ENCODE assay signal across 10 cellular contexts in genomic region chr19:29708553-29709439, GRCh38. TPM values are rescaled to one million over a fixed set of nuclear protein-coding genes. Genes with fewer than 3 reads are reported as not detected.
DNase-seq lines count a peak whose midpoint lies in the region; ATAC-seq, FAIRE-seq and TF ChIP-seq lines count a peak whose summit lies in the region.
"Had no signal": no experiment of that assay in that cellular context is flagged by ENCODE, and none has a peak within 500 bp of the region (broad histone marks: within the 10 kb centered on the region; RNA-seq: fewer than 3 reads in every experiment).

No MANE protein-coding gene starts in this region.

- H3K4me3 ChIP-seq in CD4-positive, alpha-beta memory T cell (ENCODE audit: low read length in 2 of 2), result no peak overlapping the region
- no peak overlapping the region for H3K4me3 ChIP-seq in gastroesophageal sphincter
- H3K4me3 ChIP-seq: lung had no signal

- no peak for TF ChIP-seq POLR2A in gastroesophageal sphincter (IDR thresholded peaks at IDR 0.05)
- no peak for TF ChIP-seq POLR2A in GM12892 (IDR thresholded peaks at IDR 0.05; ENCODE audit: low read depth, low read length)

- H3K36me3 Mint-ChIP-seq in CD4-positive, alpha-beta memory T cell, result peaks cover 12 to 42% of the 10 kb centered on the region in 2 donors
- H3K36me3 Mint-ChIP-seq in activated T-helper 1 cell treated with anti-CD3 and anti-CD28 coated beads, Interleukin-12 subunit alpha, Interleukin-12 subunit beta, Interleukin-2, Interleukin-4 antibody, amounts not matched to agents 30 ng/mL and 10 ng/mL and 1 ng/mL, durations not matched to agents 14 hours and 24 hours and 36 hours (ENCODE audit: low read depth), result peaks cover 43% of the 10 kb centered on the region
- peaks cover 8% of the 10 kb centered on the region for H3K36me3 Mint-ChIP-seq in osteocyte (ENCODE audit: unreplicated experiment)

- peak; percentile 55 for ATAC-seq in gastroesophageal sphincter
- no peak for ATAC-seq in GM19328 (IDR thresholded peaks at IDR 0.05; ENCODE audit: unreplicated experiment)

- peaks cover 39 to 70% (median 48%) of the 10 kb centered on the region in 4 donors for H3K4me1 Mint-ChIP-seq in CD4-positive, alpha-beta memory T cell
- peaks cover 89% of the 10 kb centered on the region for H3K4me1 Mint-ChIP-seq in activated T-helper 1 cell treated with anti-CD3 and anti-CD28 coated beads, Interleukin-12 subunit alpha, Interleukin-12 subunit beta, Interleukin-2, Interleukin-4 antibody, amounts not matched to agents 30 ng/mL and 10 ng/mL and 1 ng/mL, durations not matched to agents 14 hours and 24 hours and 36 hours (ENCODE audit: low read depth)
- peaks cover 18% of the 10 kb centered on the region for H3K4me1 Mint-ChIP-seq in osteocyte (ENCODE audit: unreplicated experiment)

- H3K9me3 Mint-ChIP-seq in CD4-positive, alpha-beta memory T cell, result no peaks in the 10 kb centered on the region
- H3K9me3 Mint-ChIP-seq in activated T-helper 1 cell treated with anti-CD3 and anti-CD28 coated beads, Interleukin-12 subunit alpha, Interleukin-12 subunit beta, Interleukin-2, Interleukin-4 antibody, amounts not matched to agents 30 ng/mL and 10 ng/mL and 1 ng/mL, durations not matched to agents 14 hours and 24 hours and 36 hours, result no peaks in the 10 kb centered on the region
- H3K9me3 Mint-ChIP-seq in osteocyte (ENCODE audit: unreplicated experiment), result no peaks in the 10 kb centered on the region

- CTCF ChIA-PET in CD4-positive, alpha-beta memory T cell (lab: Charles Lee; ENCODE audit: partially characterized antibody), result interaction anchor here (0.9 to 13.2 kb wide), 4 partner anchors 7 to 99 kb away, joined by 3 to 267 read pairs (median 20); partner anchors contain the start of gene POP4

- TF ChIP-seq EP300 in gastroesophageal sphincter (IDR thresholded peaks at IDR 0.05), result no peak

- no peaks in the 10 kb centered on the region for H3K27me3 ChIP-seq in CD4-positive, alpha-beta memory T cell (ENCODE audit: insufficient read depth, low read length)
- no peaks in the 10 kb centered on the region for H3K27me3 ChIP-seq in gastroesophageal sphincter

- H3K27me3 Mint-ChIP-seq in CD4-positive, alpha-beta memory T cell, result no peaks in the 10 kb centered on the region
- no peaks in the 10 kb centered on the region for H3K27me3 Mint-ChIP-seq in activated T-helper 1 cell treated with anti-CD3 and anti-CD28 coated beads, Interleukin-12 subunit alpha, Interleukin-12 subunit beta, Interleukin-2, Interleukin-4 antibody, amounts not matched to agents 30 ng/mL and 10 ng/mL and 1 ng/mL, durations not matched to agents 14 hours and 24 hours and 36 hours (ENCODE audit: insufficient read depth)
- no peaks in the 10 kb centered on the region for H3K27me3 Mint-ChIP-seq in osteocyte (ENCODE audit: unreplicated experiment)

- no peaks in the 10 kb centered on the region for H3K9me3 ChIP-seq in CD4-positive, alpha-beta memory T cell (ENCODE audit: control insufficient read depth in 1 of 2, low read length in 2 of 2)
- H3K9me3 ChIP-seq in gastroesophageal sphincter, result no peaks in the 10 kb centered on the region

- no peak for DNase-seq in CD4-positive, alpha-beta memory T cell
- no peak for DNase-seq in activated T-helper 1 cell treated with anti-CD3 and anti-CD28 coated beads, Interleukin-12 subunit alpha, Interleukin-12 subunit beta, Interleukin-2, Interleukin-4 antibody, amounts not matched to agents 30 ng/mL and 10 ng/mL and 1 ng/mL, durations not matched to agents 14 hours and 24 hours and 36 hours (ENCODE audit: low spot score)
- DNase-seq in osteocyte (ENCODE audit: extremely low spot score, unreplicated experiment) (no peak), posterior cingulate gyrus (no peak), GM12892 (ENCODE audit: insufficient read length) (no peak)
- DNase-seq in stimulated activated CD4-positive, alpha-beta T cell treated with anti-CD3 and anti-CD28 coated beads, Interleukin-4, amount 100 ng/mL, for 1 hour, result no peak
- DNase-seq: NCI-H446 treated with DMSO at 0.1 percent for 48 hours had no signal

- intact Hi-C loops in CD4-positive, alpha-beta memory T cell (cut with micrococcal nuclease), result no loop called here
- intact Hi-C loops in activated T-helper 1 cell treated with anti-CD3 and anti-CD28 coated beads, Interleukin-12 subunit alpha, Interleukin-12 subunit beta, Interleukin-2, Interleukin-4 antibody, amounts not matched to agents 30 ng/mL and 10 ng/mL and 1 ng/mL, durations not matched to agents 14 hours and 24 hours and 36 hours (cut with micrococcal nuclease), result no loop called here
- intact Hi-C loops in posterior cingulate gyrus (cut with DNase I), result no loop called here

- FAIRE-seq in GM12892 (lab: Jason Lieb, UNC), result no peak

- H3K4me3 Mint-ChIP-seq in CD4-positive, alpha-beta memory T cell, result peak overlapping the region in 2 of 8 donors; percentile 26 to 40
- H3K4me3 Mint-ChIP-seq in activated T-helper 1 cell treated with anti-CD3 and anti-CD28 coated beads, Interleukin-12 subunit alpha, Interleukin-12 subunit beta, Interleukin-2, Interleukin-4 antibody, amounts not matched to agents 30 ng/mL and 10 ng/mL and 1 ng/mL, durations not matched to agents 14 hours and 24 hours and 36 hours, result no peak overlapping the region
- no peak overlapping the region for H3K4me3 Mint-ChIP-seq in osteocyte (ENCODE audit: unreplicated experiment)

- H3K4me1 ChIP-seq in CD4-positive, alpha-beta memory T cell (ENCODE audit: insufficient read depth, low read length), result peaks cover 57% of the 10 kb centered on the region
- peaks cover 0 to 64% (median 10%) of the 10 kb centered on the region in 3 donors for H3K4me1 ChIP-seq in gastroesophageal sphincter

- H3K36me3 ChIP-seq in CD4-positive, alpha-beta memory T cell (ENCODE audit: insufficient read depth, low read length), result peaks cover 23% of the 10 kb centered on the region
- peaks cover 0 to 58% of the 10 kb centered on the region in 2 donors for H3K36me3 ChIP-seq in gastroesophageal sphincter

- H3K27ac Mint-ChIP-seq in CD4-positive, alpha-beta memory T cell, result peak overlapping the region in 5 of 7 donors; percentile 10 to 86 (median 76)
- H3K27ac Mint-ChIP-seq in activated T-helper 1 cell treated with anti-CD3 and anti-CD28 coated beads, Interleukin-12 subunit alpha, Interleukin-12 subunit beta, Interleukin-2, Interleukin-4 antibody, amounts not matched to agents 30 ng/mL and 10 ng/mL and 1 ng/mL, durations not matched to agents 14 hours and 24 hours and 36 hours, result peak overlapping the region; percentile 26
- H3K27ac Mint-ChIP-seq in osteocyte (ENCODE audit: unreplicated experiment), result peak overlapping the region; percentile 42

- POLR2A ChIA-PET in CD4-positive, alpha-beta memory T cell (lab: Charles Lee; ENCODE audit: partially characterized antibody), result no interaction called here

- H3K27ac ChIP-seq in CD4-positive, alpha-beta memory T cell (ENCODE audit: low read depth, low read length), result no peak overlapping the region
- peak overlapping the region in 1 of 4 donors; percentile 14 for H3K27ac ChIP-seq in gastroesophageal sphincter

- TF ChIP-seq CTCF in gastroesophageal sphincter (IDR thresholded peaks at IDR 0.05) (no peak), osteocyte (IDR thresholded peaks at IDR 0.05) (no peak)

- WGBS in gastroesophageal sphincter (ENCODE audit: low coverage in 1 of 2), 2 donors, result 62 to 65% methylated on average over 5 to 13 of the region's 18 CpGs

RNA-seq across cellular contexts. Expression of gene C19orf12, which starts 6.3 kb away (rescaled TPM):
- total RNA-seq in CD4-positive, alpha-beta memory T cell, result 10 to 100 TPM; 29.3 to 30.1 TPM
- 10 to 100 TPM; 22.7 to 23.6 TPM for polyA plus RNA-seq in CD4-positive, alpha-beta memory T cell
- total RNA-seq in activated T-helper 1 cell treated with anti-CD3 and anti-CD28 coated beads, Interleukin-12 subunit alpha, Interleukin-12 subunit beta, Interleukin-2, Interleukin-4 antibody, amounts not matched to agents 30 ng/mL and 10 ng/mL and 1 ng/mL, durations not matched to agents 14 hours and 24 hours and 36 hours, result 47.9 and 50.2 TPM in 2 replicates
- total RNA-seq in gastroesophageal sphincter (10 to 100 TPM; 37.6 to 62.1 (median 49.7) TPM), osteocyte (40.0 and 42.7 TPM in 2 replicates)
- 13.4 TPM for polyA plus RNA-seq in GM12892 (2012; ENCODE audit: missing spikeins)

RNA-seq across cellular contexts. Expression of gene PLEKHF1, which starts 43.5 kb away (rescaled TPM):
- total RNA-seq in CD4-positive, alpha-beta memory T cell, result 10 to 100 TPM; 31.2 to 32.4 TPM
- polyA plus RNA-seq in CD4-positive, alpha-beta memory T cell, result 10 to 100 TPM; 15.3 to 36.0 TPM
- 30.9 and 35.0 TPM in 2 replicates for total RNA-seq in activated T-helper 1 cell treated with anti-CD3 and anti-CD28 coated beads, Interleukin-12 subunit alpha, Interleukin-12 subunit beta, Interleukin-2, Interleukin-4 antibody, amounts not matched to agents 30 ng/mL and 10 ng/mL and 1 ng/mL, durations not matched to agents 14 hours and 24 hours and 36 hours
- total RNA-seq in gastroesophageal sphincter (10 to 100 TPM; 28.6 to 49.1 (median 38.8) TPM), osteocyte (27.3 and 36.1 TPM in 2 replicates)
- polyA plus RNA-seq in GM12892 (2012; ENCODE audit: missing spikeins), result 2.5 TPM

Comparison
In these comparisons a context has a peak if more than half of its experiments do, and no peak if none do; other contexts are left out.
1. H3K27ac Mint-ChIP-seq: peak in every context shown above with its lines; median percentile 76 in CD4-positive, alpha-beta memory T cell; 42 in osteocyte; 26 in activated T-helper 1 cell treated with anti-CD3 and anti-CD28 coated beads, Interleukin-12 subunit alpha, Interleukin-12 subunit beta, Interleukin-2, Interleukin-4 antibody, amounts not matched to agents 30 ng/mL and 10 ng/mL and 1 ng/mL, durations not matched to agents 14 hours and 24 hours and 36 hours.